In genomic region chr4:62528874-62529273, GRCh38 we compare ENCODE assay signal across 22 cellular contexts.
"Had no signal": no experiment of that assay in that cellular context is flagged by ENCODE, and none has a peak within 500 bp of the region (broad histone marks: within the 10 kb centered on the region; RNA-seq: fewer than 3 reads in every experiment).

No MANE protein-coding gene starts in this region.

- H3K27ac ChIP-seq: colonic mucosa, esophagus squamous epithelium, lower lobe of right lung, pancreas, tibial artery, uterus had no signal

- H3K36me3 ChIP-seq: colonic mucosa, esophagus squamous epithelium, lower lobe of right lung, pancreas, tibial artery, uterus had no signal

- H3K4me1 Mint-ChIP-seq: immature natural killer cell; naive thymus-derived CD8-positive, alpha-beta T cell; stimulated activated naive B cell treated with anti-CD40 and anti-IgM and Interleukin-4, amounts not matched to agents 10 μg/mL and 1 μg/mL and 100 μg/mL, for 72 hours; T-cell had no signal

- H3K36me3 Mint-ChIP-seq: stimulated activated naive B cell treated with anti-CD40 and anti-IgM and Interleukin-4, amounts not matched to agents 10 μg/mL and 1 μg/mL and 100 μg/mL, for 72 hours; T-cell had no signal

- H3K4me3 Mint-ChIP-seq: activated CD8-positive, alpha-beta T cell treated with anti-CD3 and anti-CD28 coated beads for 36 hours; activated T-cell treated with anti-CD3 and anti-CD28 coated beads, Interleukin-2, amount 50 U/mL, for 4 hours; immature natural killer cell; naive thymus-derived CD8-positive, alpha-beta T cell; stimulated activated naive B cell treated with anti-CD40 and anti-IgM and Interleukin-4, amounts not matched to agents 10 μg/mL and 1 μg/mL and 100 μg/mL, for 72 hours; T-cell; WTC11 had no signal

- DNase-seq: activated CD4-positive, alpha-beta T cell treated with anti-CD3 and anti-CD28 coated beads for 48 hours; activated CD8-positive, alpha-beta T cell treated with anti-CD3 and anti-CD28 coated beads for 36 hours; activated effector memory CD4-positive, alpha-beta T cell treated with Interleukin-2 at 50 U/mL for 16 hours; activated T-cell treated with anti-CD3 and anti-CD28 coated beads, Interleukin-2, amount 50 U/mL, for 4 hours; caudate nucleus; colonic mucosa; esophagus squamous epithelium; foreskin fibroblast; head of caudate nucleus; immature natural killer cell; left cardiac atrium; lower lobe of right lung; naive thymus-derived CD8-positive, alpha-beta T cell; pancreas; stimulated activated CD4-positive, alpha-beta T cell treated with anti-CD3 and anti-CD28 coated beads, Interleukin-4, amount 100 ng/mL, for 1 hour; stimulated activated naive B cell treated with anti-CD40 and anti-IgM and Interleukin-4, amounts not matched to agents 10 μg/mL and 1 μg/mL and 100 μg/mL, for 72 hours; T-cell; T-helper 9 cell; tibial artery; uterus had no signal

- H3K4me1 ChIP-seq: colonic mucosa, esophagus squamous epithelium, lower lobe of right lung, pancreas, tibial artery, uterus had no signal

- H3K27me3 Mint-ChIP-seq: activated CD8-positive, alpha-beta T cell treated with anti-CD3 and anti-CD28 coated beads for 36 hours; naive thymus-derived CD8-positive, alpha-beta T cell; stimulated activated naive B cell treated with anti-CD40 and anti-IgM and Interleukin-4, amounts not matched to agents 10 μg/mL and 1 μg/mL and 100 μg/mL, for 72 hours; T-cell had no signal

- H3K27me3 ChIP-seq: colonic mucosa, esophagus squamous epithelium, pancreas, tibial artery, uterus had no signal

- H3K4me3 ChIP-seq: colonic mucosa, esophagus squamous epithelium, lower lobe of right lung, pancreas, tibial artery, uterus had no signal

- H3K27ac Mint-ChIP-seq: activated CD8-positive, alpha-beta T cell treated with anti-CD3 and anti-CD28 coated beads for 36 hours; immature natural killer cell; naive thymus-derived CD8-positive, alpha-beta T cell; stimulated activated naive B cell treated with anti-CD40 and anti-IgM and Interleukin-4, amounts not matched to agents 10 μg/mL and 1 μg/mL and 100 μg/mL, for 72 hours; T-cell; WTC11 had no signal

- H3K9me3 ChIP-seq: colonic mucosa, esophagus squamous epithelium, lower lobe of right lung, pancreas, uterus had no signal

- ATAC-seq: activated CD8-positive, alpha-beta T cell treated with anti-CD3 and anti-CD28 coated beads for 36 hours; activated naive CD4-positive, alpha-beta T cell treated with anti-CD3 and anti-CD28 coated beads, Interleukin-2, amount 50 U/mL, for 72 hours; activated T-cell treated with anti-CD3 and anti-CD28 coated beads, Interleukin-2, amount 50 U/mL, for 4 hours; left cardiac atrium; lower lobe of right lung; naive thymus-derived CD8-positive, alpha-beta T cell; pancreas; stimulated activated naive B cell treated with anti-CD40 and anti-IgM and Interleukin-4, amounts not matched to agents 10 μg/mL and 1 μg/mL and 100 μg/mL, for 72 hours; T-cell; WTC11 had no signal
